Comparison of ENCODE assay signal across 17 cellular contexts in genomic region chr4:13892739-13893105, GRCh38.
DNase-seq lines count a peak whose midpoint lies in the region; ATAC-seq, FAIRE-seq and TF ChIP-seq lines count a peak whose summit lies in the region.
"Had no signal": no experiment of that assay in that cellular context is flagged by ENCODE, and none has a peak within 500 bp of the region (broad histone marks: within the 10 kb centered on the region; RNA-seq: fewer than 3 reads in every experiment).

No MANE protein-coding gene starts in this region.

- TF ChIP-seq CTCF in Panc1 (IDR thresholded peaks at IDR 0.05) (no peak), endothelial cell of umbilical vein (IDR thresholded peaks at IDR 0.05; ENCODE audit: extremely low read depth in 1 of 2, insufficient read depth in 1 of 2, low read depth in 1 of 2, low read length in 2 of 2) (no peak), nephron (IDR thresholded peaks at IDR 0.05; ENCODE audit: unreplicated experiment in 3 of 3) (no peak), psoas muscle (IDR thresholded peaks at IDR 0.05) (no peak)

- H3K9me1 ChIP-seq in endothelial cell of umbilical vein (replicated peaks; ENCODE audit: control insufficient read depth, extremely low read depth, insufficient read depth, low read length): no peaks in the 10 kb centered on the region

- H4K20me1 ChIP-seq in endothelial cell of umbilical vein (replicated peaks; ENCODE audit: control insufficient read depth, extremely low read depth, insufficient read depth, low read length): no peaks in the 10 kb centered on the region
- H4K20me1 ChIP-seq: BLaER1 had no signal

- peak overlapping the region; percentile 12 for H2AFZ ChIP-seq in endothelial cell of umbilical vein (ENCODE audit: low read depth, low read length)

- H3K27me3 ChIP-seq in Panc1 (ENCODE audit: control insufficient read depth, insufficient read depth, low read length) (no peaks in the 10 kb centered on the region), endothelial cell of umbilical vein (ENCODE audit: control insufficient read depth in 2 of 2, insufficient read depth in 2 of 2, low read length in 2 of 2) (no peaks in the 10 kb centered on the region), psoas muscle (ENCODE audit: insufficient read depth in 3 of 3, low read length in 2 of 3) (no peaks in the 10 kb centered on the region)
- H3K27me3 ChIP-seq: BLaER1, colonic mucosa had no signal

- no peak overlapping the region for H3K4me3 Mint-ChIP-seq in nephron
- H3K4me3 Mint-ChIP-seq: activated naive CD4-positive, alpha-beta T cell treated with anti-CD3 and anti-CD28 coated beads, Interleukin-2, amount 50 U/mL, for 24 hours had no signal

- H3K36me3 Mint-ChIP-seq in nephron (ENCODE audit: low read depth): no peaks in the 10 kb centered on the region
- H3K36me3 Mint-ChIP-seq: activated naive CD4-positive, alpha-beta T cell treated with anti-CD3 and anti-CD28 coated beads, Interleukin-2, amount 50 U/mL, for 24 hours had no signal

- WGBS in psoas muscle, 3 donors: 60 to 71% (median 61%) methylated on average over 1 of the region's 1 CpG

- POLR2A ChIA-PET in Panc1 (lab: Charles Lee): no interaction called here
- POLR2A ChIA-PET in endothelial cell of umbilical vein (lab: Charles Lee): no interaction called here

- intact Hi-C loops in Panc1 (cut with micrococcal nuclease; ENCODE audit: unreplicated experiment) (no loop called here), endothelial cell of umbilical vein (cut with micrococcal nuclease) (loop anchor here (1.0 kb wide), 1 partner anchor 15 kb away; no protein-coding TSS in a partner anchor), psoas muscle (cut with DNase I) (no loop called here)

- H3K4me3 ChIP-seq in Panc1 (ENCODE audit: low read depth in 2 of 2, low read length in 2 of 2) (no peak overlapping the region), endothelial cell of umbilical vein (replicated peaks in 1 of 3; ENCODE audit: insufficient read depth in 1 of 3, low read depth in 1 of 3, low read length in 3 of 3) (no peak overlapping the region), psoas muscle (no peak overlapping the region)
- H3K4me3 ChIP-seq: BLaER1, colonic mucosa, mucosa of descending colon had no signal

- no peak overlapping the region for H3K9ac ChIP-seq in endothelial cell of umbilical vein (replicated peaks; ENCODE audit: extremely low read depth, insufficient read depth, low read length)
- H3K9ac ChIP-seq: BLaER1 had no signal

- peaks cover 13% of the 10 kb centered on the region for H3K4me1 Mint-ChIP-seq in nephron
- H3K4me1 Mint-ChIP-seq: activated naive CD4-positive, alpha-beta T cell treated with anti-CD3 and anti-CD28 coated beads, Interleukin-2, amount 50 U/mL, for 24 hours had no signal

- H3K27ac ChIP-seq in Panc1 (ENCODE audit: low read length): peak overlapping the region; percentile 21
- H3K27ac ChIP-seq in endothelial cell of umbilical vein (ENCODE audit: insufficient read depth, low read depth, low read length): peak overlapping the region; percentile 9
- no peak overlapping the region for H3K27ac ChIP-seq in psoas muscle
- H3K27ac ChIP-seq: BLaER1, colonic mucosa had no signal

- TF ChIP-seq POLR2A in endothelial cell of umbilical vein (IDR thresholded peaks at IDR 0.05; ENCODE audit: low read depth, low read length): no peak

- ATAC-seq in Panc1: no peak
- no peak for ATAC-seq in GM19455 (IDR thresholded peaks at IDR 0.05; ENCODE audit: unreplicated experiment)
- no peak for ATAC-seq in HG03378 (IDR thresholded peaks at IDR 0.05; ENCODE audit: unreplicated experiment)
- no peak for ATAC-seq in psoas muscle
- ATAC-seq: Right ventricle myocardium inferior had no signal

- CTCF ChIA-PET in Panc1 (lab: Charles Lee): no interaction called here
- CTCF ChIA-PET in endothelial cell of umbilical vein (lab: Charles Lee): interaction anchor here (2.0 kb wide), 1 partner anchor 14 kb away, joined by 8 read pairs; no protein-coding TSS in a partner anchor

- no peaks in the 10 kb centered on the region for H3K9me3 Mint-ChIP-seq in nephron
- H3K9me3 Mint-ChIP-seq: activated naive CD4-positive, alpha-beta T cell treated with anti-CD3 and anti-CD28 coated beads, Interleukin-2, amount 50 U/mL, for 24 hours had no signal

- no peaks in the 10 kb centered on the region for H3K9me3 ChIP-seq in Panc1 (ENCODE audit: control insufficient read depth, insufficient read depth, low read depth, low read length)
- no peaks in the 10 kb centered on the region for H3K9me3 ChIP-seq in endothelial cell of umbilical vein (replicated peaks; ENCODE audit: control insufficient read depth, insufficient read depth, low read length)
- H3K9me3 ChIP-seq in psoas muscle: no peaks in the 10 kb centered on the region
- H3K9me3 ChIP-seq: BLaER1, colonic mucosa, mucosa of descending colon had no signal

- DNase-seq in AG08395 (ENCODE audit: low spot score) (peak; percentile 34), Panc1 (ENCODE audit: low read depth, low spot score) (no peak), endothelial cell of umbilical vein (ENCODE audit: low read depth, low spot score) (peak; percentile 6), psoas muscle (no peak), NOMO-1 (lab: John Stamatoyannopoulos, UW; ENCODE audit: unreplicated experiment in 2 of 2) (no peak)
- DNase-seq: colonic mucosa; Karpas-422; mucosa of descending colon; NCI-H187; NCI-H526; stimulated activated CD4-positive, alpha-beta T cell treated with anti-CD3 and anti-CD28 coated beads, Interleukin-2, amount 100 ng/mL, for 48 hours had no signal

- H3K4me1 ChIP-seq in Panc1 (ENCODE audit: control insufficient read depth, insufficient read depth, low read length) (no peaks in the 10 kb centered on the region), endothelial cell of umbilical vein (ENCODE audit: control insufficient read depth, extremely low read depth, insufficient read depth, low read length) (peaks cover 16% of the 10 kb centered on the region), psoas muscle (no peaks in the 10 kb centered on the region)
- H3K4me1 ChIP-seq: BLaER1, colonic mucosa had no signal

- in situ Hi-C loops in Panc1 (cut with HindIII; ENCODE audit: low pct_unique_long_range_greater_than_20kb, low sequenced_read_pairs): no loop called here

- no peaks in the 10 kb centered on the region for H3K27me3 Mint-ChIP-seq in nephron (ENCODE audit: low read depth)
- H3K27me3 Mint-ChIP-seq: activated naive CD4-positive, alpha-beta T cell treated with anti-CD3 and anti-CD28 coated beads, Interleukin-2, amount 50 U/mL, for 24 hours had no signal

- peak overlapping the region in 2 of 3 experiments; percentile 20 to 66 for H3K27ac Mint-ChIP-seq in nephron
- H3K27ac Mint-ChIP-seq: activated naive CD4-positive, alpha-beta T cell treated with anti-CD3 and anti-CD28 coated beads, Interleukin-2, amount 50 U/mL, for 24 hours had no signal

- H3K36me3 ChIP-seq in Panc1 (ENCODE audit: control insufficient read depth, insufficient read depth, low read length) (no peaks in the 10 kb centered on the region), endothelial cell of umbilical vein (ENCODE audit: control insufficient read depth in 2 of 2, extremely low read depth in 1 of 2, insufficient read depth in 2 of 2, low read length in 2 of 2) (no peaks in the 10 kb centered on the region), psoas muscle (ENCODE audit: insufficient read depth in 1 of 2, low read depth in 1 of 2) (no peaks in the 10 kb centered on the region)
- H3K36me3 ChIP-seq: BLaER1, colonic mucosa had no signal

- BruUV-seq in Panc1 (replicated peaks; lab: Mats Ljungman, UMichigan) (no TSS peak), endothelial cell of umbilical vein (replicated peaks; lab: Mats Ljungman, UMichigan) (no TSS peak)

- FAIRE-seq in endothelial cell of umbilical vein (lab: Jason Lieb, UNC): no peak

- H3K4me2 ChIP-seq in endothelial cell of umbilical vein (ENCODE audit: insufficient read depth, low read length): no peak overlapping the region
- H3K4me2 ChIP-seq: BLaER1 had no signal

- no peaks in the 10 kb centered on the region for H3K79me2 ChIP-seq in endothelial cell of umbilical vein (ENCODE audit: control insufficient read depth, insufficient read depth, low read length)

- dilution Hi-C loops in endothelial cell of umbilical vein (cut with MboI; ENCODE audit: extremely low pct_ligation_motif_present, low sequenced_read_pairs): no loop called here

TF ChIP-seq in endothelial cell of umbilical vein, 7 proteins besides CTCF, POLR2A, EP300 and RAD21:
- TF ChIP-seq JUN (IDR thresholded peaks at IDR 0.05; ENCODE audit: borderline replicate concordance, insufficient read depth, insufficient read length, low read depth): no peak
- TF ChIP-seq POLR2AphosphoS5 (IDR thresholded peaks at IDR 0.05; ENCODE audit: insufficient read depth, low read depth, low read length): no peak
- TF ChIP-seq EZH2 (IDR thresholded peaks at IDR 0.05; ENCODE audit: borderline replicate concordance, low read depth, low read length, severe bottlenecking): no peak
- no peak for TF ChIP-seq MAX (IDR thresholded peaks at IDR 0.05; ENCODE audit: insufficient read depth, insufficient read length)
- TF ChIP-seq GATA2 (IDR thresholded peaks at IDR 0.05; ENCODE audit: insufficient read depth, insufficient read length, low read depth, low read length): no peak
- TF ChIP-seq MYC (IDR thresholded peaks at IDR 0.05; ENCODE audit: low read depth, low read length): no peak
- TF ChIP-seq FOS (IDR thresholded peaks at IDR 0.05; ENCODE audit: borderline replicate concordance, insufficient read depth, low read length): no peak

Comparison
In these comparisons a context has a peak if more than half of its experiments do, and no peak if none do; other contexts are left out.
1. DNase-seq: peak in AG08395 (single experiment) and endothelial cell of umbilical vein (single experiment); none in Panc1 (single experiment), psoas muscle (0 of 2) and NOMO-1 (0 of 2).